ENCODE assay signal across 2 cellular contexts in the genomic region with DNA sequence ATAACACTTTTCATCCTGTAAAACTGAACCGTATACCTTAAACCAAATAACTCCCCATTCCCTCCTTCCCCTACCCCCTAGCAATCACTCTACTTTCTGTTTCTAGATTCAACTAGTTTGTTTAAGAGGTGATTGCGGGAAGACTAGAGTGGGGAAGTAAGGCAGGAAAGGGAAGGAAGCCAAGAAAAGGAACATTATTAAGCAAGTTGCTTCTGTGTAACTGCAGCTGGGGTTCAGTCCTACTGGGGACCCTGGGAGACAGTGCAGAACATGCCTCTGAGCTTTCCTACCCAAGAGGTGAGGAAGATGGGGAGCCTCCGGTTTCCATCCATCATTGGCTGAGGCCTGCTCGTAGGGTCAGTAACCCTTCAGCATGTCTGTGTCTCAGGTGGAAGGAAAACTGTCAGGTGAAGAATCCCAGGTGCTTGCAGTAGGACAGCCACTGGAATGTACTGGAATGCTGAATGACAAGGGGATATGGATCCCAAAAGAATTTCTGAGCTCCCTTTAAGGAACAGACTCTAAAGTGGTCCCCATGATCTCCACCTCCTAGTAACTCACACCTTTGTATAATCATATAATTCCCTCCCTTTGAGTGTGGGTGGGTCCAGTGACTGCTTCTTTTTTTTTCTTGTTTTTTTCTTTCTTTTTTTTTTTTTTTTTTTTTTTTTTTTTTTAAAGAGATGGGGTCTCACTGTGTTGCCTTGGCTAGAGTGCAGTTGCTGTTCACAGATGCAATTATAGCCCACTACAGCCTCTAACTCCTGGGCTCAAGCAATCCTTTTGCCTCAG.
TF ChIP-seq lines count a peak whose summit lies in the region.

No MANE protein-coding gene starts in this region.

TF ChIP-seq in SK-N-SH, 30 proteins besides CTCF, POLR2A, EP300 and RAD21:
- TF ChIP-seq JUND (IDR thresholded peaks at IDR 0.05) (no peak), YY1 (IDR thresholded peaks at IDR 0.05; ENCODE audit: low read depth) (no peak), TEAD4 (IDR thresholded peaks at IDR 0.05; ENCODE audit: borderline replicate concordance, insufficient read depth) (no peak), USF2 (IDR thresholded peaks at IDR 0.05; ENCODE audit: borderline replicate concordance, low read depth, low read length) (no peak), GABPA (IDR thresholded peaks at IDR 0.05; ENCODE audit: low read depth) (no peak), NFIC (IDR thresholded peaks at IDR 0.05; ENCODE audit: borderline replicate concordance) (no peak), MEF2A (IDR thresholded peaks at IDR 0.05; ENCODE audit: borderline replicate concordance, low read depth) (no peak), NRF1 (IDR thresholded peaks at IDR 0.05; ENCODE audit: low read depth, low read length) (no peak), FOSL2 (IDR thresholded peaks at IDR 0.05; ENCODE audit: borderline replicate concordance, low read depth) (no peak), RXRA (IDR thresholded peaks at IDR 0.05; ENCODE audit: borderline replicate concordance, low read depth) (no peak), TAF1 (IDR thresholded peaks at IDR 0.05; ENCODE audit: borderline replicate concordance, low read depth, low read length) (no peak), GATA2 (CRISPR knock-in tag; IDR thresholded peaks at IDR 0.05) (no peak), SMC3 (IDR thresholded peaks at IDR 0.05; ENCODE audit: low read depth, low read length) (no peak), TCF12 (IDR thresholded peaks at IDR 0.05) (no peak), MAX (IDR thresholded peaks at IDR 0.05; ENCODE audit: low read depth) (no peak)
- TF ChIP-seq, protein P1, sequence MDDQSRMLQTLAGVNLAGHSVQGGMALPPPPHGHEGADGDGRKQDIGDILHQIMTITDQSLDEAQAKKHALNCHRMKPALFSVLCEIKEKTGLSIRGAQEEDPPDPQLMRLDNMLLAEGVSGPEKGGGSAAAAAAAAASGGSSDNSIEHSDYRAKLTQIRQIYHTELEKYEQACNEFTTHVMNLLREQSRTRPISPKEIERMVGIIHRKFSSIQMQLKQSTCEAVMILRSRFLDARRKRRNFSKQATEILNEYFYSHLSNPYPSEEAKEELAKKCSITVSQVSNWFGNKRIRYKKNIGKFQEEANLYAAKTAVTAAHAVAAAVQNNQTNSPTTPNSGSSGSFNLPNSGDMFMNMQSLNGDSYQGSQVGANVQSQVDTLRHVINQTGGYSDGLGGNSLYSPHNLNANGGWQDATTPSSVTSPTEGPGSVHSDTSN (IDR thresholded peaks at IDR 0.05): no peak
- TF ChIP-seq, protein P2, sequence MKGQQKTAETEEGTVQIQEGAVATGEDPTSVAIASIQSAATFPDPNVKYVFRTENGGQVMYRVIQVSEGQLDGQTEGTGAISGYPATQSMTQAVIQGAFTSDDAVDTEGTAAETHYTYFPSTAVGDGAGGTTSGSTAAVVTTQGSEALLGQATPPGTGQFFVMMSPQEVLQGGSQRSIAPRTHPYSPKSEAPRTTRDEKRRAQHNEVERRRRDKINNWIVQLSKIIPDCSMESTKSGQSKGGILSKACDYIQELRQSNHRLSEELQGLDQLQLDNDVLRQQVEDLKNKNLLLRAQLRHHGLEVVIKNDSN (IDR thresholded peaks at IDR 0.05; ENCODE audit: borderline replicate concordance, low read depth): no peak
- TF ChIP-seq, protein P3, sequence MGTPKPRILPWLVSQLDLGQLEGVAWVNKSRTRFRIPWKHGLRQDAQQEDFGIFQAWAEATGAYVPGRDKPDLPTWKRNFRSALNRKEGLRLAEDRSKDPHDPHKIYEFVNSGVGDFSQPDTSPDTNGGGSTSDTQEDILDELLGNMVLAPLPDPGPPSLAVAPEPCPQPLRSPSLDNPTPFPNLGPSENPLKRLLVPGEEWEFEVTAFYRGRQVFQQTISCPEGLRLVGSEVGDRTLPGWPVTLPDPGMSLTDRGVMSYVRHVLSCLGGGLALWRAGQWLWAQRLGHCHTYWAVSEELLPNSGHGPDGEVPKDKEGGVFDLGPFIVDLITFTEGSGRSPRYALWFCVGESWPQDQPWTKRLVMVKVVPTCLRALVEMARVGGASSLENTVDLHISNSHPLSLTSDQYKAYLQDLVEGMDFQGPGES (IDR thresholded peaks at IDR 0.05; ENCODE audit: low read depth, low read length): no peak

TF ChIP-seq in SK-N-SH treated with all-trans-retinoic acid at 6 μM for 48 hours, 23 proteins besides CTCF, POLR2A, EP300 and RAD21:
- no peak for TF ChIP-seq RARB (CRISPR knock-in tag; IDR thresholded peaks at IDR 0.05)
- no peak for TF ChIP-seq ZNF565 (CRISPR knock-in tag; conservative IDR thresholded peaks at IDR 0.05; ENCODE audit: low read depth)
- no peak for TF ChIP-seq ZFP30 (CRISPR knock-in tag; IDR thresholded peaks at IDR 0.05)
- no peak for TF ChIP-seq ARNTL (CRISPR knock-in tag; IDR thresholded peaks at IDR 0.05; ENCODE audit: borderline replicate concordance, low read depth)
